25 cellular contexts compared by ENCODE assay signal in the genomic region with DNA sequence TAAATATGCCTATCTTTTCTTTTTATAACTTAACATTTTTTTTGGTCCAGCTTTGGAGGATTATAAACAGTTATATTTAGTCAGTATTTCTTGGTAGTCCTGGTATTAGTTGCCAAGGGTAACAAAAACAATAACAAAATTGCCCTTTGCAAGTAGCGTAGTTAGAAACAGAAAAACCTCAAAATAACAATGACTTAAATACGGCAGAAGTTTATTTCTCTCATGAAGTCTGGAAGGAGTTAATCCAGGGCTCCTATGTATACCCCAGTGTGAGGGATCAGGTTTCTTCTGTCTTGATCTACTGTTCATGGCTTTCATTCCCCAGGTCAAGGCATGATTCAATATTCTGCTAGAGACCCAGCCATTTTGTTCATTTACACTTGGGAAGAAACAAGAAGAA. TPM values are rescaled to one million over a fixed set of nuclear protein-coding genes. Genes with fewer than 3 reads are reported as not detected.
A peak's percentile ranks its signal among the peaks of the same experiment; 100 is the strongest.
DNase-seq lines count a peak whose midpoint lies in the region; ATAC-seq and TF ChIP-seq lines count a peak whose summit lies in the region.
"Had no signal": no experiment of that assay in that cellular context is flagged by ENCODE, and none has a peak within 500 bp of the region (broad histone marks: within the 10 kb centered on the region; RNA-seq: fewer than 3 reads in every experiment).

No MANE protein-coding gene starts in this region.

- H2AFZ ChIP-seq in neural progenitor cell (replicated peaks), result no peak overlapping the region

- DNase-seq in CD1c-positive myeloid dendritic cell (ENCODE audit: extremely low spot score) (peak; percentile 21), M059J (ENCODE audit: low read depth) (peak; percentile 52), fibroblast of mammary gland (ENCODE audit: low read depth) (peak; percentile 6), neural progenitor cell (ENCODE audit: low spot score) (peak; percentile 17), NOMO-1 (lab: John Stamatoyannopoulos, UW; ENCODE audit: unreplicated experiment in 2 of 2) (no peak), endodermal cell (no peak), inferior parietal cortex (ENCODE audit: extremely low spot score) (no peak)
- DNase-seq: activated CD4-positive, alpha-beta T cell treated with anti-CD3 and anti-CD28 coated beads, Interleukin-2, amount 50 U/mL, for 1 hour; activated CD8-positive, alpha-beta memory T cell treated with anti-CD3 and anti-CD28 coated beads, Interleukin-2, amount 50 U/mL, for 4 hours; activated gamma-delta T cell; adrenal gland; CD4-positive, alpha-beta T cell; DMS153; effector CD4-positive, alpha-beta T cell; H9; NCI-H1694; nephron progenitor cell; psoas muscle; spleen; stimulated activated CD4-positive, alpha-beta T cell treated with anti-CD3 and anti-CD28 coated beads, Interleukin-4, amount 100 ng/mL, for 4 hours; substantia nigra; SW 1271 had no signal

- peaks cover 17% of the 10 kb centered on the region for H3K4me1 Mint-ChIP-seq in neural progenitor cell
- H3K4me1 Mint-ChIP-seq in endodermal cell, result no peaks in the 10 kb centered on the region

- TF ChIP-seq CTCF in fibroblast of mammary gland (conservative IDR thresholded peaks at IDR 0.05; ENCODE audit: control insufficient read depth, insufficient read depth, low read depth, low read length) (no peak), neural progenitor cell (IDR thresholded peaks at IDR 0.05) (no peak), endodermal cell (conservative IDR thresholded peaks at IDR 0.05) (no peak)

- H3K9me3 Mint-ChIP-seq in neural progenitor cell (peaks cover 2% of the 10 kb centered on the region), endodermal cell (no peaks in the 10 kb centered on the region)
- H3K9me3 Mint-ChIP-seq: CD4-positive, alpha-beta T cell; H9; nephron progenitor cell had no signal

- peaks cover 30% of the 10 kb centered on the region for H3K4me1 ChIP-seq in neural progenitor cell
- H3K4me1 ChIP-seq in endodermal cell (ENCODE audit: control insufficient read depth, insufficient read depth, low read length), result no peaks in the 10 kb centered on the region
- H3K4me1 ChIP-seq: adrenal gland, psoas muscle, vagina had no signal

- H3K27ac Mint-ChIP-seq in neural progenitor cell, result no peak overlapping the region
- no peak overlapping the region for H3K27ac Mint-ChIP-seq in endodermal cell
- H3K27ac Mint-ChIP-seq: CD4-positive, alpha-beta T cell; H9; nephron progenitor cell had no signal

- no peaks in the 10 kb centered on the region for H3K79me2 ChIP-seq in neural progenitor cell (ENCODE audit: low read depth)

- no peak overlapping the region for H3K27ac ChIP-seq in neural progenitor cell
- no peak overlapping the region for H3K27ac ChIP-seq in endodermal cell (ENCODE audit: low read depth, low read length)
- H3K27ac ChIP-seq: adrenal gland, psoas muscle, spleen, vagina had no signal

- H3K4me3 ChIP-seq in fibroblast of mammary gland (ENCODE audit: control insufficient read depth, low read depth, low read length) (no peak overlapping the region), neural progenitor cell (no peak overlapping the region), endodermal cell (ENCODE audit: low read length) (no peak overlapping the region)
- H3K4me3 ChIP-seq: adrenal gland, psoas muscle, spleen, vagina had no signal

- ATAC-seq in GM18868 (IDR thresholded peaks at IDR 0.05; ENCODE audit: unreplicated experiment), result no peak
- ATAC-seq: HepG2, psoas muscle had no signal

- H3K36me3 Mint-ChIP-seq in neural progenitor cell (no peaks in the 10 kb centered on the region), endodermal cell (ENCODE audit: low read depth) (no peaks in the 10 kb centered on the region)

- H3K9me3 ChIP-seq in neural progenitor cell (ENCODE audit: low read depth) (no peaks in the 10 kb centered on the region), endodermal cell (ENCODE audit: control insufficient read depth, low read length) (no peaks in the 10 kb centered on the region)
- H3K9me3 ChIP-seq: adrenal gland, psoas muscle, spleen, vagina had no signal

- H3K4me2 ChIP-seq in neural progenitor cell, result peak overlapping the region; percentile 8

- H3K27me3 ChIP-seq in neural progenitor cell, result no peaks in the 10 kb centered on the region
- no peaks in the 10 kb centered on the region for H3K27me3 ChIP-seq in endodermal cell (ENCODE audit: control insufficient read depth, insufficient read depth, low read length, poor library complexity, severe bottlenecking)
- H3K27me3 ChIP-seq: adrenal gland, spleen, vagina had no signal

- H3F3A ChIP-seq in neural progenitor cell (ENCODE audit: low read depth), result peaks cover 5% of the 10 kb centered on the region

- no peaks in the 10 kb centered on the region for H4K20me1 ChIP-seq in neural progenitor cell (ENCODE audit: low read depth)

- H3K4me3 Mint-ChIP-seq in neural progenitor cell, result no peak overlapping the region
- no peak overlapping the region for H3K4me3 Mint-ChIP-seq in endodermal cell
- H3K4me3 Mint-ChIP-seq: CD4-positive, alpha-beta T cell; H9; nephron progenitor cell had no signal

- no peak overlapping the region for H3K9ac ChIP-seq in neural progenitor cell
- no peak overlapping the region for H3K9ac ChIP-seq in endodermal cell (ENCODE audit: extremely low read depth, low read length, poor library complexity, severe bottlenecking)

- H3K27me3 Mint-ChIP-seq in neural progenitor cell (ENCODE audit: insufficient read depth, low read depth) (peaks cover 4% of the 10 kb centered on the region), endodermal cell (ENCODE audit: insufficient read depth) (no peaks in the 10 kb centered on the region)

- no peaks in the 10 kb centered on the region for H3K36me3 ChIP-seq in neural progenitor cell
- H3K36me3 ChIP-seq in endodermal cell (ENCODE audit: control insufficient read depth, insufficient read depth, low read length), result no peaks in the 10 kb centered on the region
- H3K36me3 ChIP-seq: adrenal gland, spleen, vagina had no signal

- 86 to 91% methylated on average over 2 of the region's 2 CpGs for WGBS in endodermal cell (ENCODE audit: insufficient coverage in 1 of 2, insufficient read length in 1 of 2), 2 experiments

RNA-seq across cellular contexts. Expression of a gene that starts 14.2 kb away (rescaled TPM):
- 0.05 and 0.44 TPM in 2 replicates for total RNA-seq in M059J (2014; rRNA removed; shearing (Covaris generic))
- total RNA-seq in neural progenitor cell (ENCODE audit: low replicate concordance) (0.12 TPM in 1 of 2 replicates, not detected in the other), endodermal cell (under 1 TPM; 0.07 to 0.15 TPM)
- polyA plus RNA-seq in endodermal cell (2013, experiment 1 of 2), result 0.46 TPM
- polyA plus RNA-seq in endodermal cell (2013, experiment 2 of 2), result 0.21 TPM
- total RNA-seq: vagina had no signal

Comparison
In these comparisons a context has a peak if more than half of its experiments do, and no peak if none do; other contexts are left out.
1. DNase-seq: peak in CD1c-positive myeloid dendritic cell (single experiment), M059J (single experiment), fibroblast of mammary gland (single experiment) and neural progenitor cell (single experiment); none in NOMO-1 (0 of 2), endodermal cell (single experiment) and inferior parietal cortex (single experiment).